11 cellular contexts compared by ENCODE assay signal in the genomic region with DNA sequence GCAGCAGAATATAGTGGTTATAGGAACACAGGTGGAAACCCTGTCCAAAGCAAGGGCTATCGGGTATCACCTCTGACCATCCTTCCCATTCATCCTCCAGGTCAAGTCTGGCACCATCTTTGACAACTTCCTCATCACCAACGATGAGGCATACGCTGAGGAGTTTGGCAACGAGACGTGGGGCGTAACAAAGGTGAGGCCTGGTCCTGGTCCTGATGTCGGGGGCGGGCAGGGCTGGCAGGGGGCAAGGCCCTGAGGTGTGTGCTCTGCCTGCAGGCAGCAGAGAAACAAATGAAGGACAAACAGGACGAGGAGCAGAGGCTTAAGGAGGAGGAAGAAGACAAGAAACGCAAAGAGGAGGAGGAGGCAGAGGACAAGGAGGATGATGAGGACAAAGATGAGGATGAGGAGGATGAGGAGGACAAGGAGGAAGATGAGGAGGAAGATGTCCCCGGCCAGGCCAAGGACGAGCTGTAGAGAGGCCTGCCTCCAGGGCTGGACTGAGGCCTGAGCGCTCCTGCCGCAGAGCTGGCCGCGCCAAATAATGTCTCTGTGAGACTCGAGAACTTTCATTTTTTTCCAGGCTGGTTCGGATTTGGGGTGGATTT. TPM values are rescaled to one million over a fixed set of nuclear protein-coding genes. Genes with fewer than 3 reads are reported as not detected.
A peak's percentile ranks its signal among the peaks of the same experiment; 100 is the strongest.
DNase-seq lines count a peak whose midpoint lies in the region; ATAC-seq and TF ChIP-seq lines count a peak whose summit lies in the region.
"Had no signal": no experiment of that assay in that cellular context is flagged by ENCODE, and none has a peak within 500 bp of the region (broad histone marks: within the 10 kb centered on the region; RNA-seq: fewer than 3 reads in every experiment).

No MANE protein-coding gene starts in this region.

- peak overlapping the region; percentile 0; the same call in 1 of the 2 replicates for H3K4me2 ChIP-seq in MM.1S (ENCODE audit: low read depth, low read length)
- peak overlapping the region; percentile 9 for H3K4me2 ChIP-seq in osteoblast (ENCODE audit: insufficient read depth, low read length)

- H3K4me3 Mint-ChIP-seq in T-helper 2 cell treated with Interferon-gamma antibody and Interleukin-4, amounts not matched to agents 5 μg/mL and 100 μg/mL, for 36 hours = peak overlapping the region; percentile 50
- H3K4me3 Mint-ChIP-seq in central memory CD8-positive, alpha-beta T cell = no peak overlapping the region

- H3K36me3 Mint-ChIP-seq in T-helper 2 cell treated with Interferon-gamma antibody and Interleukin-4, amounts not matched to agents 5 μg/mL and 100 μg/mL, for 36 hours (ENCODE audit: low read depth) = peaks cover 86% of the 10 kb centered on the region
- H3K36me3 Mint-ChIP-seq in central memory CD8-positive, alpha-beta T cell (ENCODE audit: insufficient read depth) = peaks cover 88% of the 10 kb centered on the region

- no peak for TF ChIP-seq CTCF in MM.1S (IDR thresholded peaks at IDR 0.05; ENCODE audit: low read length)
- no peak for TF ChIP-seq CTCF in osteoblast (IDR thresholded peaks at IDR 0.05; ENCODE audit: extremely low read depth, low read depth, low read length)
- no peak for TF ChIP-seq CTCF in upper lobe of right lung (IDR thresholded peaks at IDR 0.05)
- TF ChIP-seq CTCF in GM13977 (IDR thresholded peaks at IDR 0.05; ENCODE audit: extremely low read depth, insufficient read depth, missing control alignments) = no peak

- H3K9me3 ChIP-seq in MM.1S (replicated peaks; ENCODE audit: insufficient read depth, low read length) = no peaks in the 10 kb centered on the region
- H3K9me3 ChIP-seq in osteoblast (ENCODE audit: low read depth, low read length) = no peaks in the 10 kb centered on the region
- H3K9me3 ChIP-seq in upper lobe of right lung = no peaks in the 10 kb centered on the region
- H3K9me3 ChIP-seq: adrenal gland had no signal

- peaks cover 78% of the 10 kb centered on the region for H3F3A ChIP-seq in MM.1S (ENCODE audit: insufficient read depth, low read length)

- no peak overlapping the region for H3K4me3 ChIP-seq in MM.1S (ENCODE audit: low read length)
- H3K4me3 ChIP-seq in osteoblast (ENCODE audit: insufficient read depth, low read length) = no peak overlapping the region
- H3K4me3 ChIP-seq in upper lobe of right lung = no peak overlapping the region
- H3K4me3 ChIP-seq: adrenal gland had no signal

- H3K9me3 Mint-ChIP-seq in T-helper 2 cell treated with Interferon-gamma antibody and Interleukin-4, amounts not matched to agents 5 μg/mL and 100 μg/mL, for 36 hours = no peaks in the 10 kb centered on the region
- H3K9me3 Mint-ChIP-seq in central memory CD8-positive, alpha-beta T cell = no peaks in the 10 kb centered on the region

- H3K36me3 ChIP-seq in MM.1S (replicated peaks; ENCODE audit: insufficient read depth, low read length) (peaks cover 36% of the 10 kb centered on the region), osteoblast (ENCODE audit: insufficient read depth, low read length) (peaks cover 69% of the 10 kb centered on the region), upper lobe of right lung (peaks cover 68% of the 10 kb centered on the region)

- peaks cover 40% of the 10 kb centered on the region for H3K4me1 ChIP-seq in MM.1S (ENCODE audit: low read length)
- H3K4me1 ChIP-seq in osteoblast (ENCODE audit: insufficient read depth, low read length) = peaks cover 27% of the 10 kb centered on the region
- H3K4me1 ChIP-seq in upper lobe of right lung = peaks cover 47% of the 10 kb centered on the region

- H3K27ac ChIP-seq in MM.1S (ENCODE audit: low read length) (peak overlapping the region; percentile 78; the same call in 1 of the 2 replicates), osteoblast (ENCODE audit: low read depth, low read length) (peak overlapping the region; percentile 7), upper lobe of right lung (no peak overlapping the region)

- H3K4me1 Mint-ChIP-seq in T-helper 2 cell treated with Interferon-gamma antibody and Interleukin-4, amounts not matched to agents 5 μg/mL and 100 μg/mL, for 36 hours (ENCODE audit: low read depth) = peaks cover 43% of the 10 kb centered on the region
- H3K4me1 Mint-ChIP-seq in central memory CD8-positive, alpha-beta T cell = peaks cover 51% of the 10 kb centered on the region

- intact Hi-C loops in upper lobe of right lung (cut with DNase I) (no loop called here), left ventricle myocardium superior (cut with micrococcal nuclease) (no loop called here)

- no peak for DNase-seq in T-helper 2 cell treated with Interferon-gamma antibody and Interleukin-4, amounts not matched to agents 5 μg/mL and 100 μg/mL, for 36 hours (ENCODE audit: low spot score)
- no peak for DNase-seq in T-helper 2 cell
- no peak for DNase-seq in MM.1S
- DNase-seq in central memory CD8-positive, alpha-beta T cell (ENCODE audit: low spot score in 2 of 2) = no peak
- peak; percentile 66 for DNase-seq in osteoblast (ENCODE audit: insufficient read length, low spot score, missing footprints)
- DNase-seq in upper lobe of right lung = no peak
- no peak for DNase-seq in GM13977 (ENCODE audit: low spot score)
- DNase-seq in left ventricle myocardium superior = no peak
- DNase-seq: T1000 had no signal

- H3K79me2 ChIP-seq in MM.1S (ENCODE audit: low read length) (peaks cover 71% of the 10 kb centered on the region), osteoblast (ENCODE audit: insufficient read depth, low read length) (peaks cover 73% of the 10 kb centered on the region)

- H3K27ac Mint-ChIP-seq in T-helper 2 cell treated with Interferon-gamma antibody and Interleukin-4, amounts not matched to agents 5 μg/mL and 100 μg/mL, for 36 hours = peak overlapping the region; percentile 85
- H3K27ac Mint-ChIP-seq in central memory CD8-positive, alpha-beta T cell (ENCODE audit: low read depth) = peak overlapping the region; percentile 98

- in situ Hi-C loops in GM13977 (cut with MboI; ENCODE audit: low pct_unique_long_range_greater_than_20kb, low sequenced_read_pairs, unreplicated experiment) = no loop called here

- no peaks in the 10 kb centered on the region for H3K27me3 Mint-ChIP-seq in T-helper 2 cell treated with Interferon-gamma antibody and Interleukin-4, amounts not matched to agents 5 μg/mL and 100 μg/mL, for 36 hours (ENCODE audit: low read depth)
- no peaks in the 10 kb centered on the region for H3K27me3 Mint-ChIP-seq in central memory CD8-positive, alpha-beta T cell

- ATAC-seq in central memory CD8-positive, alpha-beta T cell (replicated peaks; ENCODE audit: extremely low read depth, poor library complexity, severe bottlenecking) = no peak
- ATAC-seq in upper lobe of right lung (no peak), left ventricle myocardium superior (no peak)
- ATAC-seq: right cardiac atrium had no signal

- no peak overlapping the region for H3K9ac ChIP-seq in MM.1S (ENCODE audit: low read length)

- H2AFZ ChIP-seq in MM.1S (ENCODE audit: low read length) (no peak overlapping the region), osteoblast (ENCODE audit: low read length) (no peak overlapping the region)

- peaks cover 15% of the 10 kb centered on the region for H4K20me1 ChIP-seq in MM.1S (ENCODE audit: insufficient read depth, low read length)
- peaks cover 58% of the 10 kb centered on the region for H4K20me1 ChIP-seq in osteoblast (ENCODE audit: insufficient read depth, low read length)

- H3K9me2 ChIP-seq in MM.1S (replicated peaks; ENCODE audit: insufficient read depth, low read length) = no peaks in the 10 kb centered on the region

- H3K27me3 ChIP-seq in MM.1S (replicated peaks; ENCODE audit: insufficient read depth, low read length) = no peaks in the 10 kb centered on the region
- H3K27me3 ChIP-seq in osteoblast (ENCODE audit: insufficient read depth, low read length) = no peaks in the 10 kb centered on the region
- no peaks in the 10 kb centered on the region for H3K27me3 ChIP-seq in upper lobe of right lung
- H3K27me3 ChIP-seq: adrenal gland had no signal

RNA-seq across cellular contexts. Expression of gene RAD23A, which starts 2.1 kb away (rescaled TPM):
- total RNA-seq in osteoblast = 80.2 and 84.0 TPM in 2 replicates
- total RNA-seq in upper lobe of right lung = 109 TPM
- 188 TPM for total RNA-seq in left ventricle myocardium superior

RNA-seq across cellular contexts. Expression of gene CALR, which starts 5.1 kb away (rescaled TPM):
- 1,685 and 1,980 TPM in 2 replicates for total RNA-seq in osteoblast
- 991 TPM for total RNA-seq in upper lobe of right lung
- 422 TPM for total RNA-seq in left ventricle myocardium superior

RNA-seq across cellular contexts. Expression of gene FARSA, which starts 10.0 kb away (rescaled TPM):
- 41.0 and 47.8 TPM in 2 replicates for total RNA-seq in osteoblast
- total RNA-seq in upper lobe of right lung = 39.5 TPM
- total RNA-seq in left ventricle myocardium superior = 38.5 TPM

RNA-seq across cellular contexts. Expression of gene GADD45GIP1, which starts 13.5 kb away (rescaled TPM):
- total RNA-seq in osteoblast = 15.2 and 16.8 TPM in 2 replicates
- total RNA-seq in upper lobe of right lung = 16.4 TPM
- 28.7 TPM for total RNA-seq in left ventricle myocardium superior

RNA-seq across cellular contexts. Expression of gene SYCE2, which starts 24.4 kb away (rescaled TPM):
- total RNA-seq in osteoblast = 0.29 TPM in 1 of 2 replicates, not detected in the other
- not detected for total RNA-seq in upper lobe of right lung
- not detected for total RNA-seq in left ventricle myocardium superior
